23 cellular contexts compared by ENCODE assay signal in the genomic region with DNA sequence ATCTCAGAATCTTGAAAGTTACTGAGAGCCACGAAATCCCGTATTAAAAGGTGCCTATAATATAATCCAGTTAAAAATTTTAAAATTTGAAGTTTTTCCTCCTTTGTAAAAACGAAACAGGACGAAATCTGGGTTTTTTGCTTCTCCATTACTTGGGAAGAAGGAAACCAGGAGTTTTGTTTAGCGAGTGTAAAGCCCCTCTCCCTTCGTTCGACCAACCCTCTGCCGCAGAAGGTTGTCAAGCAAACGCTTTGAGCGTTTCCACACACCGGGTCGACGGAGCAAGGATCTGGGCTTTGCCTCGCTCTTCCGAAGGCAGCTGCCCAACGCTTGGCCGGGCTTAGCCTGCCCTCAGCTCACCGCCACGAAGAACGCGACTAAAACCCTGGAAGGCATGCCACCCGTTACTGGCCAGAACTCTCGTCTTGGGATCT. TPM values are rescaled to one million over a fixed set of nuclear protein-coding genes. Genes with fewer than 3 reads are reported as not detected.
DNase-seq lines count a peak whose midpoint lies in the region; ATAC-seq and TF ChIP-seq lines count a peak whose summit lies in the region.
"Had no signal": no experiment of that assay in that cellular context is flagged by ENCODE, and none has a peak within 500 bp of the region (broad histone marks: within the 10 kb centered on the region; RNA-seq: fewer than 3 reads in every experiment).

No MANE protein-coding gene starts in this region.

- H3K27ac Mint-ChIP-seq in GM23338 = no peak overlapping the region
- H3K27ac Mint-ChIP-seq: activated naive CD4-positive, alpha-beta T cell treated with anti-CD3 and anti-CD28 coated beads, Interleukin-2, amount 50 U/mL, for 72 hours; activated T-cell treated with anti-CD3 and anti-CD28 coated beads, Interleukin-2, amount 50 U/mL, for 72 hours had no signal

- no peaks in the 10 kb centered on the region for H3K79me2 ChIP-seq in GM23338 (replicated peaks; ENCODE audit: insufficient read depth)

- H3K36me3 ChIP-seq in GM23338 (ENCODE audit: insufficient read depth) (no peaks in the 10 kb centered on the region; the same call in 1 of the 2 replicates), ascending aorta (no peaks in the 10 kb centered on the region), lower lobe of right lung (no peaks in the 10 kb centered on the region), aorta (ENCODE audit: control insufficient read depth in 1 of 2, insufficient read depth in 2 of 2, low read length in 1 of 2) (no peaks in the 10 kb centered on the region)
- H3K36me3 ChIP-seq: right atrium auricular region, SJCRH30, tibial artery had no signal

- TF ChIP-seq CTCF in AG04450 (IDR thresholded peaks at IDR 0.05; ENCODE audit: low read depth, low read length) = no peak
- no peak for TF ChIP-seq CTCF in GM23338 (conservative IDR thresholded peaks at IDR 0.05; ENCODE audit: low read depth in 2 of 2)
- TF ChIP-seq CTCF in ascending aorta (IDR thresholded peaks at IDR 0.05) = no peak
- no peak for TF ChIP-seq CTCF in lower lobe of right lung (IDR thresholded peaks at IDR 0.05)

- H3K27ac ChIP-seq in AG04450 (ENCODE audit: low read depth, low read length) (no peak overlapping the region), GM23338 (ENCODE audit: low read depth) (no peak overlapping the region), ascending aorta (no peak overlapping the region), lower lobe of right lung (no peak overlapping the region), aorta (ENCODE audit: low read depth in 1 of 2, low read length in 2 of 2) (no peak overlapping the region)
- H3K27ac ChIP-seq: body of pancreas, right atrium auricular region, SJCRH30, tibial artery had no signal

- ATAC-seq in GM23338 = no peak
- ATAC-seq in lower lobe of right lung = no peak
- ATAC-seq in aorta (ENCODE audit: low FRiP score) = no peak
- ATAC-seq in HG03108 (IDR thresholded peaks at IDR 0.05; ENCODE audit: unreplicated experiment) = no peak
- ATAC-seq: activated naive CD4-positive, alpha-beta T cell treated with anti-CD3 and anti-CD28 coated beads, Interleukin-2, amount 50 U/mL, for 72 hours; activated T-cell treated with anti-CD3 and anti-CD28 coated beads, Interleukin-2, amount 50 U/mL, for 72 hours; body of pancreas; left lobe of liver; mucosa of descending colon had no signal

- H3K27me3 ChIP-seq in AG04450 (ENCODE audit: control insufficient read depth, insufficient read depth, low read length) = peaks cover 88% of the 10 kb centered on the region
- H3K27me3 ChIP-seq in GM23338 (ENCODE audit: insufficient read depth) = peaks cover 100% of the 10 kb centered on the region
- H3K27me3 ChIP-seq in ascending aorta = peaks cover 31% of the 10 kb centered on the region
- peaks cover 100% of the 10 kb centered on the region for H3K27me3 ChIP-seq in lower lobe of right lung (ENCODE audit: low read depth)
- no peaks in the 10 kb centered on the region for H3K27me3 ChIP-seq in aorta (ENCODE audit: control insufficient read depth in 1 of 2, insufficient read depth in 2 of 2, low read length in 1 of 2)

- H3K4me3 ChIP-seq in AG04450 (ENCODE audit: low read depth, low read length) (peak overlapping the region; percentile 10; the same call in 1 of the 2 replicates), GM23338 (peak overlapping the region; percentile 44), ascending aorta (peak overlapping the region; percentile 2 to 4), lower lobe of right lung (peak overlapping the region; percentile 11), aorta (ENCODE audit: low read length in 2 of 2) (no peak overlapping the region)
- H3K4me3 ChIP-seq: body of pancreas, mucosa of descending colon, right atrium auricular region, SJCRH30, tibial artery had no signal

- peak overlapping the region; percentile 58 for H3K4me3 Mint-ChIP-seq in GM23338

- H3K4me1 ChIP-seq in GM23338 (ENCODE audit: insufficient read depth) (peaks cover 35% of the 10 kb centered on the region), ascending aorta (peaks cover 2 to 5% of the 10 kb centered on the region in 2 donors), lower lobe of right lung (peaks cover 35% of the 10 kb centered on the region), aorta (ENCODE audit: control insufficient read depth in 1 of 2, insufficient read depth in 2 of 2, low read length in 2 of 2) (no peaks in the 10 kb centered on the region)
- H3K4me1 ChIP-seq: SJCRH30 had no signal

- H3K4me2 ChIP-seq in GM23338 = peak overlapping the region; percentile 69

- 7 to 9% methylated on average over 23 of the region's 23 CpGs for WGBS in aorta, 2 donors

- POLR2A ChIA-PET in AG04450 (lab: Yijun Ruan, JAX) = no interaction called here

- H3F3A ChIP-seq in GM23338 (replicated peaks; ENCODE audit: low read depth) = peaks cover 26% of the 10 kb centered on the region

- H2AFZ ChIP-seq in GM23338 = no peak overlapping the region

- peaks cover 18% of the 10 kb centered on the region for H3K4me1 Mint-ChIP-seq in GM23338

- H3K27me3 Mint-ChIP-seq in GM23338 (ENCODE audit: insufficient read depth, low read depth, poor library complexity) = peaks cover 91% of the 10 kb centered on the region

- CTCF ChIA-PET in AG04450 (lab: Charles Lee) = no interaction called here

- H3K9me2 ChIP-seq in GM23338 (ENCODE audit: insufficient read depth) = no peaks in the 10 kb centered on the region

- H3K9me3 Mint-ChIP-seq in GM23338 = no peaks in the 10 kb centered on the region
- H3K9me3 Mint-ChIP-seq: activated naive CD4-positive, alpha-beta T cell treated with anti-CD3 and anti-CD28 coated beads, Interleukin-2, amount 50 U/mL, for 72 hours; activated T-cell treated with anti-CD3 and anti-CD28 coated beads, Interleukin-2, amount 50 U/mL, for 72 hours had no signal

- intact Hi-C loops in ascending aorta (cut with DNase I) = no loop called here
- intact Hi-C loops in lower lobe of right lung (cut with DNase I) = no loop called here
- intact Hi-C loops in aorta (cut with DNase I) = no loop called here

- H3K9me3 ChIP-seq in AG04450 (ENCODE audit: control insufficient read depth, insufficient read depth, low read length) (peaks cover 9% of the 10 kb centered on the region; the same call in 1 of the 2 replicates), ascending aorta (no peaks in the 10 kb centered on the region), lower lobe of right lung (no peaks in the 10 kb centered on the region), aorta (ENCODE audit: control insufficient read depth, low read length) (peaks cover 1% of the 10 kb centered on the region)
- H3K9me3 ChIP-seq: body of pancreas, mucosa of descending colon, right atrium auricular region, tibial artery had no signal

- DNase-seq in AG04450 (ENCODE audit: low read depth, low spot score) (no peak), GM23338 (ENCODE audit: low spot score) (peak; percentile 48), ascending aorta (ENCODE audit: low spot score in 2 of 2) (no peak), lower lobe of right lung (no peak), aorta (no peak), RPMI8226 (no peak), CD1c-positive myeloid dendritic cell (ENCODE audit: extremely low spot score) (no peak)
- DNase-seq: activated CD4-positive, CD25-positive, alpha-beta regulatory T cell; activated CD8-positive, alpha-beta memory T cell treated with anti-CD3 and anti-CD28 coated beads for 24 hours; activated T-cell treated with anti-CD3 and anti-CD28 coated beads, Interleukin-2, amount 50 U/mL, for 72 hours; body of pancreas; cortex of kidney; mucosa of descending colon; NCI-H2171 treated with DMSO at 0.1 percent for 48 hours; NCI-H748 treated with DMSO at 0.1 percent for 48 hours; SJCRH30; stimulated activated CD4-positive, alpha-beta T cell treated with anti-CD3 and anti-CD28 coated beads, Interleukin-15, amount 100 ng/mL, for 24 hours; tibial artery had no signal

- H3K36me3 Mint-ChIP-seq in GM23338 (ENCODE audit: low read depth) = no peaks in the 10 kb centered on the region; the same call in 2 of the 3 replicates

- H4K20me1 ChIP-seq in GM23338 (replicated peaks; ENCODE audit: insufficient read depth) = peaks cover 39% of the 10 kb centered on the region

TF ChIP-seq in GM23338, 12 proteins besides CTCF, POLR2A, EP300 and RAD21:
- peak; percentile 100 for TF ChIP-seq EZH2 (IDR thresholded peaks at IDR 0.05; ENCODE audit: low read depth, unreplicated experiment)
- peak; percentile 75 for TF ChIP-seq EZH2phosphoT487 (IDR thresholded peaks at IDR 0.05; ENCODE audit: unreplicated experiment)
- TF ChIP-seq STAT1 (IDR thresholded peaks at IDR 0.05; ENCODE audit: unreplicated experiment) = no peak
- no peak for TF ChIP-seq CREB1 (CRISPR knock-in tag; IDR thresholded peaks at IDR 0.05; ENCODE audit: low read depth)

RNA-seq across cellular contexts. Expression of a gene that starts 1.6 kb away (rescaled TPM):
- polyA plus RNA-seq in AG04450 (2011; rRNA removed) (0.06 and 0.07 TPM in 2 replicates), GM23338 (2016; fragmentation: Nextera tagmentation; extraction: Ambion mirVana) (0.12 TPM in 1 of 2 replicates, not detected in the other), aorta (not detected)
- polyA minus RNA-seq in AG04450 (2011; rRNA and poly(A)+ RNA removed) = not detected in 2 replicates
- total RNA-seq in GM23338 (2014; rRNA removed; shearing (Covaris generic)) = 0.35 and 0.45 TPM in 2 replicates
- total RNA-seq in ascending aorta (not detected), lower lobe of right lung (not detected), aorta (not detected)
- total RNA-seq: body of pancreas, frontal cortex, left lobe of liver, mucosa of descending colon, right atrium auricular region, SJCRH30 had no signal

Comparison
In these comparisons a context has a peak if more than half of its experiments do, and no peak if none do; other contexts are left out.
1. H3K4me3 ChIP-seq: peak in AG04450 (single experiment), GM23338 (single experiment), ascending aorta (2 of 2) and lower lobe of right lung (single experiment); none in aorta (0 of 2).